In the genomic region with DNA sequence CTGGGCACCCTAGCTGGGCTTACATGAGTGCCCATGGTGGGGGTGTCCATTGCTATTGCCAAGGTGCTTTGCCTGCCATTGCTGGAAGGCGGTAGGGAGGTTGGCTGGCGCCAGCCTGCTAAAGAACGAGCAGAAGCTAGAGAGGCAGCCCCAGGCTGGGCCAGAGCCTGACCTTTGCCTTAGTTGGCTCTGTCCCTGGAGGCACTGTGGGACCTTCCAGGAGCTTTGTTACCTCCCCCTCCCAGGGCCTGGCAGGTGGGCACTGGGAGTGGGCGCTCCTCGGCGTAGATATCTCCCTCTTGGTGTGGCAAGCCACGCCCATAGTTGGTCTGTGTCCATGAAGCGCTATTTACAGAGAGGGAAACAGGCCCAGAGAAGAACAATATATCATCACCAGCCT, we compare ENCODE assay signal across 16 cellular contexts. TPM values are rescaled to one million over a fixed set of nuclear protein-coding genes. Genes with fewer than 3 reads are reported as not detected.
A peak's percentile ranks its signal among the peaks of the same experiment; 100 is the strongest.
DNase-seq lines count a peak whose midpoint lies in the region; ATAC-seq, FAIRE-seq and TF ChIP-seq lines count a peak whose summit lies in the region.
"Had no signal": no experiment of that assay in that cellular context is flagged by ENCODE, and none has a peak within 500 bp of the region (broad histone marks: within the 10 kb centered on the region; RNA-seq: fewer than 3 reads in every experiment).

No MANE protein-coding gene starts in this region.

- H3K27me3 ChIP-seq in CD4-positive, alpha-beta T cell (ENCODE audit: control insufficient read depth, insufficient read depth, low read length): no peaks in the 10 kb centered on the region
- H3K27me3 ChIP-seq in heart right ventricle (no peaks in the 10 kb centered on the region), osteoblast (ENCODE audit: insufficient read depth, low read length) (no peaks in the 10 kb centered on the region)

- peaks cover 14% of the 10 kb centered on the region for H3K36me3 Mint-ChIP-seq in CD4-positive, alpha-beta T cell (ENCODE audit: low read depth)
- peaks cover 8% of the 10 kb centered on the region for H3K36me3 Mint-ChIP-seq in activated CD4-positive, alpha-beta T cell treated with anti-CD3 and anti-CD28 coated beads, Interleukin-2, amount 10 ng/mL, durations not matched to agents 24 days and 14 days (ENCODE audit: low read depth)
- H3K36me3 Mint-ChIP-seq: natural killer cell treated with Interleukin-12 subunit alpha and Interleukin-12 subunit beta and Interleukin-15 and Interleukin-18, amount 100 ng/mL, for 72 hours had no signal

- H3K36me3 ChIP-seq in heart right ventricle (peaks cover 0 to 28% (median 6%) of the 10 kb centered on the region in 9 donors), osteoblast (ENCODE audit: insufficient read depth, low read length) (peaks cover 25% of the 10 kb centered on the region)

- no peak overlapping the region for H2AFZ ChIP-seq in osteoblast (ENCODE audit: low read length)

- no peaks in the 10 kb centered on the region for H3K9me3 Mint-ChIP-seq in CD4-positive, alpha-beta T cell
- H3K9me3 Mint-ChIP-seq in activated CD4-positive, alpha-beta T cell treated with anti-CD3 and anti-CD28 coated beads, Interleukin-2, amount 10 ng/mL, durations not matched to agents 24 days and 14 days: no peaks in the 10 kb centered on the region
- H3K9me3 Mint-ChIP-seq: activated B cell treated with CpG ODN at 0.5 μM for 24 hours; activated naive CD8-positive, alpha-beta T cell treated with anti-CD3 and anti-CD28 coated beads for 36 hours; HFFc6; natural killer cell treated with Interleukin-12 subunit alpha and Interleukin-12 subunit beta and Interleukin-15 and Interleukin-18, amount 100 ng/mL, for 72 hours had no signal

- H3K4me3 ChIP-seq in heart right ventricle (no peak overlapping the region), osteoblast (ENCODE audit: insufficient read depth, low read length) (no peak overlapping the region)

- H3K27ac ChIP-seq in CD4-positive, alpha-beta T cell (ENCODE audit: low read depth, low read length): no peak overlapping the region
- peak overlapping the region; percentile 55 to 92 (median 81) for H3K27ac ChIP-seq in heart right ventricle
- H3K27ac ChIP-seq in osteoblast (ENCODE audit: low read depth, low read length): no peak overlapping the region

- CTCF ChIA-PET in CD4-positive, alpha-beta T cell (lab: Charles Lee): no interaction called here

- H3K4me1 ChIP-seq in heart right ventricle: peaks cover 0 to 47% (median 30%) of the 10 kb centered on the region in 9 donors
- peaks cover 28% of the 10 kb centered on the region for H3K4me1 ChIP-seq in osteoblast (ENCODE audit: insufficient read depth, low read length)

- no peak for ATAC-seq in CD4-positive, alpha-beta T cell (ENCODE audit: poor library complexity)
- ATAC-seq in heart right ventricle (peak in 5 of 8 donors; percentile 3 to 26 (median 8)), GM21526 (IDR thresholded peaks at IDR 0.05; ENCODE audit: low FRiP score, unreplicated experiment) (no peak)
- ATAC-seq: natural killer cell treated with Interleukin-12 subunit alpha and Interleukin-12 subunit beta and Interleukin-15 and Interleukin-18, amount 100 ng/mL, for 72 hours had no signal

- H4K20me1 ChIP-seq in osteoblast (ENCODE audit: insufficient read depth, low read length): no peaks in the 10 kb centered on the region

- POLR2A ChIA-PET in CD4-positive, alpha-beta T cell (lab: Charles Lee): no interaction called here

- no peak for DNase-seq in CD4-positive, alpha-beta T cell
- DNase-seq in NCI-H2196 treated with DMSO at 0.1 percent for 48 hours (lab: John Stamatoyannopoulos, UW; ENCODE audit: unreplicated experiment) (peak; percentile 75), heart right ventricle (peak; percentile 51 to 55), osteoblast (ENCODE audit: insufficient read length, low spot score, missing footprints) (peak; percentile 45), NCI-H82 (lab: John Stamatoyannopoulos, UW) (no peak), GM12892 (ENCODE audit: insufficient read length) (no peak)
- no peak for DNase-seq in activated CD4-positive, alpha-beta T cell treated with anti-CD3 and anti-CD28 coated beads, Interleukin-2, amount 10 ng/mL, durations not matched to agents 24 days and 14 days
- DNase-seq: activated B cell treated with CpG ODN at 0.5 μM for 24 hours; activated CD8-positive, alpha-beta memory T cell treated with anti-CD3 and anti-CD28 coated beads, Interleukin-2, amount 50 U/mL, for 4 hours; activated naive CD8-positive, alpha-beta T cell treated with anti-CD3 and anti-CD28 coated beads for 36 hours; DND-41; HFFc6; islet precursor cell; NCI-H187 treated with DMSO at 0.1 percent for 48 hours had no signal

- H3K4me3 Mint-ChIP-seq in CD4-positive, alpha-beta T cell: peak overlapping the region; percentile 43
- H3K4me3 Mint-ChIP-seq in activated CD4-positive, alpha-beta T cell treated with anti-CD3 and anti-CD28 coated beads, Interleukin-2, amount 10 ng/mL, durations not matched to agents 24 days and 14 days: no peak overlapping the region
- H3K4me3 Mint-ChIP-seq: activated B cell treated with CpG ODN at 0.5 μM for 24 hours; activated naive CD8-positive, alpha-beta T cell treated with anti-CD3 and anti-CD28 coated beads for 36 hours; HFFc6; natural killer cell treated with Interleukin-12 subunit alpha and Interleukin-12 subunit beta and Interleukin-15 and Interleukin-18, amount 100 ng/mL, for 72 hours had no signal

- intact Hi-C loops in CD4-positive, alpha-beta T cell (cut with DNase I, micrococcal nuclease): loop anchor here in 1 of 2 experiments (5.0 kb wide), 1 partner anchor 131 kb away; a partner anchor contains a TSS
- intact Hi-C loops in heart right ventricle (cut with DNase I): no loop called here
- intact Hi-C loops in activated CD4-positive, alpha-beta T cell treated with anti-CD3 and anti-CD28 coated beads, Interleukin-2, amount 10 ng/mL, durations not matched to agents 24 days and 14 days (cut with micrococcal nuclease): no loop called here

- no peaks in the 10 kb centered on the region for H3K79me2 ChIP-seq in osteoblast (ENCODE audit: insufficient read depth, low read length)

- H3K27me3 Mint-ChIP-seq in CD4-positive, alpha-beta T cell: no peaks in the 10 kb centered on the region
- no peaks in the 10 kb centered on the region for H3K27me3 Mint-ChIP-seq in activated CD4-positive, alpha-beta T cell treated with anti-CD3 and anti-CD28 coated beads, Interleukin-2, amount 10 ng/mL, durations not matched to agents 24 days and 14 days
- H3K27me3 Mint-ChIP-seq: activated B cell treated with CpG ODN at 0.5 μM for 24 hours; activated naive CD8-positive, alpha-beta T cell treated with anti-CD3 and anti-CD28 coated beads for 36 hours; natural killer cell treated with Interleukin-12 subunit alpha and Interleukin-12 subunit beta and Interleukin-15 and Interleukin-18, amount 100 ng/mL, for 72 hours had no signal

- H3K4me1 Mint-ChIP-seq in CD4-positive, alpha-beta T cell (ENCODE audit: low read depth): peaks cover 21% of the 10 kb centered on the region
- peaks cover 21% of the 10 kb centered on the region for H3K4me1 Mint-ChIP-seq in activated CD4-positive, alpha-beta T cell treated with anti-CD3 and anti-CD28 coated beads, Interleukin-2, amount 10 ng/mL, durations not matched to agents 24 days and 14 days

- 48 to 73% methylated on average over 8 of the region's 8 CpGs for WGBS in heart right ventricle, 2 donors

- no peak for TF ChIP-seq POLR2A in GM12892 (IDR thresholded peaks at IDR 0.05; ENCODE audit: low read depth, low read length)

- TF ChIP-seq CTCF in CD4-positive, alpha-beta T cell (IDR thresholded peaks at IDR 0.05): no peak
- TF ChIP-seq CTCF in heart right ventricle (IDR thresholded peaks at IDR 0.05): no peak
- TF ChIP-seq CTCF in osteoblast (IDR thresholded peaks at IDR 0.05; ENCODE audit: extremely low read depth, low read depth, low read length): no peak

- H3K4me2 ChIP-seq in osteoblast (ENCODE audit: insufficient read depth, low read length): no peak overlapping the region

- FAIRE-seq in GM12892 (lab: Jason Lieb, UNC): no peak

- no peak overlapping the region for H3K27ac Mint-ChIP-seq in CD4-positive, alpha-beta T cell
- no peak overlapping the region for H3K27ac Mint-ChIP-seq in activated CD4-positive, alpha-beta T cell treated with anti-CD3 and anti-CD28 coated beads, Interleukin-2, amount 10 ng/mL, durations not matched to agents 24 days and 14 days
- H3K27ac Mint-ChIP-seq: activated B cell treated with CpG ODN at 0.5 μM for 24 hours; activated naive CD8-positive, alpha-beta T cell treated with anti-CD3 and anti-CD28 coated beads for 36 hours; HFFc6 had no signal

- no peaks in the 10 kb centered on the region for H3K9me3 ChIP-seq in CD4-positive, alpha-beta T cell (ENCODE audit: control insufficient read depth, low read length)
- H3K9me3 ChIP-seq in heart right ventricle (no peaks in the 10 kb centered on the region), osteoblast (ENCODE audit: low read depth, low read length) (no peaks in the 10 kb centered on the region)

RNA-seq across cellular contexts. Expression of a gene that starts 2.3 kb away (rescaled TPM):
- 10 to 100 TPM; 15.1 to 15.4 TPM for total RNA-seq in CD4-positive, alpha-beta T cell
- total RNA-seq in heart right ventricle: 10 to 100 TPM; 15.7 to 24.1 (median 19.3) TPM
- polyA plus RNA-seq in heart right ventricle: 10 to 100 TPM; 15.9 to 18.1 TPM
- total RNA-seq in osteoblast: 5.4 and 5.6 TPM in 2 replicates
- 8.0 and 8.1 TPM in 2 replicates for total RNA-seq in activated CD4-positive, alpha-beta T cell treated with anti-CD3 and anti-CD28 coated beads, Interleukin-2, amount 10 ng/mL, durations not matched to agents 24 days and 14 days
- polyA plus RNA-seq in GM12892 (2012; ENCODE audit: missing spikeins): 8.7 TPM

RNA-seq across cellular contexts. Expression of a gene that starts 28.1 kb away (rescaled TPM):
- total RNA-seq in CD4-positive, alpha-beta T cell: 1 to 10 TPM; 5.9 to 6.0 TPM
- total RNA-seq in heart right ventricle (10 to 100 TPM; 13.4 to 22.3 (median 15.2) TPM), osteoblast (30.9 and 38.4 TPM in 2 replicates)
- 10 to 100 TPM; 21.9 to 27.9 TPM for polyA plus RNA-seq in heart right ventricle
- total RNA-seq in activated CD4-positive, alpha-beta T cell treated with anti-CD3 and anti-CD28 coated beads, Interleukin-2, amount 10 ng/mL, durations not matched to agents 24 days and 14 days: 57.7 and 61.9 TPM in 2 replicates
- 19.5 TPM for polyA plus RNA-seq in GM12892 (2012; ENCODE audit: missing spikeins)

RNA-seq across cellular contexts. Expression of a gene that starts 28.2 kb away (rescaled TPM):
- 100 to 1,000 TPM; 106 to 110 TPM for total RNA-seq in CD4-positive, alpha-beta T cell
- total RNA-seq in heart right ventricle (10 to 100 TPM; 50.4 to 72.3 (median 63.3) TPM), osteoblast (32.7 and 33.7 TPM in 2 replicates)
- 10 to 100 TPM; 27.2 to 85.2 TPM for polyA plus RNA-seq in heart right ventricle
- total RNA-seq in activated CD4-positive, alpha-beta T cell treated with anti-CD3 and anti-CD28 coated beads, Interleukin-2, amount 10 ng/mL, durations not matched to agents 24 days and 14 days: 114 and 128 TPM in 2 replicates
- polyA plus RNA-seq in GM12892 (2012; ENCODE audit: missing spikeins): 100 TPM

Comparison
In these comparisons a context has a peak if more than half of its experiments do, and no peak if none do; other contexts are left out.
1. ATAC-seq: peak in heart right ventricle (5 of 8); none in CD4-positive, alpha-beta T cell (single experiment) and GM21526 (single experiment).
2. DNase-seq: peak in NCI-H2196 treated with DMSO at 0.1 percent for 48 hours (single experiment), heart right ventricle (2 of 2) and osteoblast (single experiment); none in CD4-positive, alpha-beta T cell (0 of 10), activated CD4-positive, alpha-beta T cell treated with anti-CD3 and anti-CD28 coated beads, Interleukin-2, amount 10 ng/mL, durations not matched to agents 24 days and 14 days (single experiment), NCI-H82 (single experiment) and GM12892 (single experiment).
3. H3K27ac ChIP-seq: peak in heart right ventricle (10 of 10); none in CD4-positive, alpha-beta T cell (single experiment) and osteoblast (single experiment).